Comparison of ENCODE assay signal across 33 cellular contexts in the genomic region with DNA sequence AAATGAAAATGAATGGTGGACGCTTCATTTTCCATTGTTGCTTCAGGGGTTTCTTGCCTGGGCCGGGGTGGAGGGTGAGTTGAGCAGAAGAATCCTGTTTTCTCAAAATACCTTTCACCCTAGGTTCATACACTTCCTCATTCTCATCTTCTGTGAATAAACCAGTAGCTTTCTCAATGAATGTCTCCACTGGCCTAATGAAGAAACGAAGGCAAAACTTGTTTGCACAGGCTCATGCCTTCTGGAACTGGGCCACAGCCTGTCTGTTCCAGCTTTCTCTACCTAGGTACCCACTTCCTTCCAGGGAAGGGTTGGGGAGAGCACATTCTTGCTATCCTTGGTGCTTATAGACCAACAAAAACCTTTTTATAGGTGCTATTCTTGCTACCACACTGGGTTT. TPM values are rescaled to one million over a fixed set of nuclear protein-coding genes. Genes with fewer than 3 reads are reported as not detected.
DNase-seq lines count a peak whose midpoint lies in the region; ATAC-seq, FAIRE-seq and TF ChIP-seq lines count a peak whose summit lies in the region.
"Had no signal": no experiment of that assay in that cellular context is flagged by ENCODE, and none has a peak within 500 bp of the region (broad histone marks: within the 10 kb centered on the region; RNA-seq: fewer than 3 reads in every experiment).

No MANE protein-coding gene starts in this region.

- CTCF ChIA-PET in activated CD8-positive, alpha-beta memory T cell treated with anti-CD3 and anti-CD28 coated beads, Interleukin-2, amount 10 ng/mL, durations not matched to agents 7 days and 5 days (lab: Charles Lee): no interaction called here

- peak overlapping the region; percentile 16 for H3K4me2 ChIP-seq in astrocyte (ENCODE audit: low read length)
- H3K4me2 ChIP-seq: A549 had no signal

- H3K4me1 Mint-ChIP-seq in HFFc6 (ENCODE audit: low read depth): peaks cover 63% of the 10 kb centered on the region
- peaks cover 41% of the 10 kb centered on the region for H3K4me1 Mint-ChIP-seq in astrocyte (ENCODE audit: low read depth, unreplicated experiment)
- peaks cover 21% of the 10 kb centered on the region for H3K4me1 Mint-ChIP-seq in activated CD8-positive, alpha-beta memory T cell treated with anti-CD3 and anti-CD28 coated beads, Interleukin-2, amount 10 ng/mL, durations not matched to agents 7 days and 5 days

- H3K27ac Mint-ChIP-seq in HFFc6 (peak overlapping the region; percentile 77), astrocyte (ENCODE audit: unreplicated experiment) (no peak overlapping the region)
- no peak overlapping the region for H3K27ac Mint-ChIP-seq in activated CD8-positive, alpha-beta memory T cell treated with anti-CD3 and anti-CD28 coated beads, Interleukin-2, amount 10 ng/mL, durations not matched to agents 7 days and 5 days
- H3K27ac Mint-ChIP-seq: activated CD4-positive, alpha-beta T cell treated with anti-CD3 and anti-CD28 coated beads for 36 hours; activated CD8-positive, alpha-beta T cell treated with anti-CD3 and anti-CD28 coated beads for 36 hours; activated T-helper 2 cell treated with anti-CD3 and anti-CD28 coated beads, Interferon-gamma antibody, Interleukin-2, Interleukin-4, amounts not matched to agents 10 μg/mL and 5 μg/mL and 100 μg/mL, durations not matched to agents 14 hours and 24 hours and 36 hours; natural killer cell; stimulated activated memory B cell treated with anti-CD40 and anti-IgM and Interleukin-4, amounts not matched to agents 10 μg/mL and 1 μg/mL and 100 μg/mL, for 72 hours had no signal

- intact Hi-C loops in prostate gland (cut with DNase I): no loop called here

- WGBS in prostate gland: 51% methylated on average over 3 of the region's 3 CpGs

- no peak for DNase-seq in HFFc6
- DNase-seq in astrocyte (ENCODE audit: low read depth): no peak
- DNase-seq in prostate gland (ENCODE audit: low spot score): peak; percentile 53
- DNase-seq in activated CD8-positive, alpha-beta memory T cell treated with anti-CD3 and anti-CD28 coated beads, Interleukin-2, amount 10 ng/mL, durations not matched to agents 7 days and 5 days: no peak
- DNase-seq in COLO668 (lab: John Stamatoyannopoulos, UW; ENCODE audit: unreplicated experiment): no peak
- DNase-seq: activated CD4-positive, alpha-beta T cell treated with anti-CD3 and anti-CD28 coated beads for 36 hours; activated CD8-positive, alpha-beta T cell treated with anti-CD3 and anti-CD28 coated beads for 36 hours; activated naive CD4-positive, alpha-beta T cell treated with anti-CD3 and anti-CD28 coated beads, Interleukin-2, amount 50 U/mL, for 16 hours; AML-193; CD4-positive, CD25-positive, alpha-beta regulatory T cell; DND-41; GOT3; mucosa of descending colon; natural killer cell; NCI-H1105; NCI-H187 treated with DMSO at 0.1 percent for 48 hours; NCI-H526 treated with DMSO at 0.1 percent for 48 hours; occipital lobe; PC-3; SHP77 treated with DMSO at 0.1 percent for 48 hours; SW 1271; upper lobe of left lung had no signal

- peak; percentile 64 for ATAC-seq in esophagus mucosa
- no peak for ATAC-seq in activated CD8-positive, alpha-beta memory T cell treated with anti-CD3 and anti-CD28 coated beads, Interleukin-2, amount 10 ng/mL, durations not matched to agents 7 days and 5 days
- no peak for ATAC-seq in GM18907 (IDR thresholded peaks at IDR 0.05; ENCODE audit: unreplicated experiment)
- no peak for ATAC-seq in HG03439 (IDR thresholded peaks at IDR 0.05; ENCODE audit: unreplicated experiment)
- ATAC-seq: activated CD4-positive, alpha-beta T cell treated with anti-CD3 and anti-CD28 coated beads for 36 hours; activated CD8-positive, alpha-beta T cell treated with anti-CD3 and anti-CD28 coated beads for 36 hours; mucosa of descending colon; natural killer cell; PC-3; stimulated activated memory B cell treated with anti-CD40 and anti-IgM and Interleukin-4, amounts not matched to agents 10 μg/mL and 1 μg/mL and 100 μg/mL, for 72 hours had no signal

- TF ChIP-seq POLR2A in prostate gland (IDR thresholded peaks at IDR 0.05): no peak

- H3K9me3 Mint-ChIP-seq in HFFc6 (no peaks in the 10 kb centered on the region), astrocyte (ENCODE audit: unreplicated experiment) (no peaks in the 10 kb centered on the region)
- H3K9me3 Mint-ChIP-seq in activated CD8-positive, alpha-beta memory T cell treated with anti-CD3 and anti-CD28 coated beads, Interleukin-2, amount 10 ng/mL, durations not matched to agents 7 days and 5 days (ENCODE audit: low read depth): no peaks in the 10 kb centered on the region
- H3K9me3 Mint-ChIP-seq: activated CD8-positive, alpha-beta T cell treated with anti-CD3 and anti-CD28 coated beads for 36 hours; activated T-helper 2 cell treated with anti-CD3 and anti-CD28 coated beads, Interferon-gamma antibody, Interleukin-2, Interleukin-4, amounts not matched to agents 10 μg/mL and 5 μg/mL and 100 μg/mL, durations not matched to agents 14 hours and 24 hours and 36 hours; natural killer cell; stimulated activated memory B cell treated with anti-CD40 and anti-IgM and Interleukin-4, amounts not matched to agents 10 μg/mL and 1 μg/mL and 100 μg/mL, for 72 hours had no signal

- TF ChIP-seq CTCF in HFFc6 (IDR thresholded peaks at IDR 0.05): no peak
- TF ChIP-seq CTCF in astrocyte (IDR thresholded peaks at IDR 0.05; ENCODE audit: insufficient read depth, low read depth, low read length): no peak
- no peak for TF ChIP-seq CTCF in prostate gland (IDR thresholded peaks at IDR 0.05)

- H3K27ac ChIP-seq in astrocyte (ENCODE audit: low read depth, low read length) (no peak overlapping the region), prostate gland (peak overlapping the region in 1 of 2 donors; percentile 31)
- H3K27ac ChIP-seq: A549, VCaP had no signal

- peaks cover 5% of the 10 kb centered on the region for H4K20me1 ChIP-seq in astrocyte (ENCODE audit: insufficient read depth, low read length)

- H3K4me3 ChIP-seq in astrocyte (ENCODE audit: insufficient read depth, low read depth, low read length) (no peak overlapping the region), prostate gland (no peak overlapping the region)
- H3K4me3 ChIP-seq: A549, mucosa of descending colon, upper lobe of left lung had no signal

- H3K27me3 ChIP-seq in astrocyte (ENCODE audit: insufficient read depth, low read length) (no peaks in the 10 kb centered on the region), prostate gland (replicated peaks; ENCODE audit: insufficient read depth) (no peaks in the 10 kb centered on the region)
- H3K27me3 ChIP-seq: upper lobe of left lung had no signal

- no peaks in the 10 kb centered on the region for H3K9me3 ChIP-seq in astrocyte (ENCODE audit: insufficient read depth, low read depth, low read length)
- no peaks in the 10 kb centered on the region for H3K9me3 ChIP-seq in prostate gland
- H3K9me3 ChIP-seq: A549, mucosa of descending colon, upper lobe of left lung had no signal

- no peak for FAIRE-seq in astrocyte (lab: Jason Lieb, UNC)
- FAIRE-seq: A549, D721Med, islet of Langerhans had no signal

- peaks cover 27% of the 10 kb centered on the region for H3K36me3 Mint-ChIP-seq in HFFc6 (ENCODE audit: low read depth)
- peaks cover 8% of the 10 kb centered on the region for H3K36me3 Mint-ChIP-seq in astrocyte (ENCODE audit: low read depth, unreplicated experiment)
- H3K36me3 Mint-ChIP-seq in activated CD8-positive, alpha-beta memory T cell treated with anti-CD3 and anti-CD28 coated beads, Interleukin-2, amount 10 ng/mL, durations not matched to agents 7 days and 5 days: peaks cover 4% of the 10 kb centered on the region
- H3K36me3 Mint-ChIP-seq: natural killer cell had no signal

- H3K4me3 Mint-ChIP-seq in HFFc6 (no peak overlapping the region), astrocyte (ENCODE audit: unreplicated experiment) (no peak overlapping the region)
- no peak overlapping the region for H3K4me3 Mint-ChIP-seq in activated CD8-positive, alpha-beta memory T cell treated with anti-CD3 and anti-CD28 coated beads, Interleukin-2, amount 10 ng/mL, durations not matched to agents 7 days and 5 days
- H3K4me3 Mint-ChIP-seq: activated CD4-positive, alpha-beta T cell treated with anti-CD3 and anti-CD28 coated beads for 36 hours; activated CD8-positive, alpha-beta T cell treated with anti-CD3 and anti-CD28 coated beads for 36 hours; CD4-positive, CD25-positive, alpha-beta regulatory T cell; natural killer cell; stimulated activated memory B cell treated with anti-CD40 and anti-IgM and Interleukin-4, amounts not matched to agents 10 μg/mL and 1 μg/mL and 100 μg/mL, for 72 hours had no signal

- H2AFZ ChIP-seq in astrocyte (ENCODE audit: low read depth, low read length): no peak overlapping the region

- H3K4me1 ChIP-seq in astrocyte (ENCODE audit: insufficient read depth, low read length) (peaks cover 34% of the 10 kb centered on the region), prostate gland (replicated peaks) (no peaks in the 10 kb centered on the region)
- H3K4me1 ChIP-seq: A549 had no signal

- H3K27me3 Mint-ChIP-seq in HFFc6 (ENCODE audit: insufficient read depth) (no peaks in the 10 kb centered on the region; the same call in 1 of the 2 replicates), astrocyte (ENCODE audit: low read depth, unreplicated experiment) (no peaks in the 10 kb centered on the region)
- peaks cover 6% of the 10 kb centered on the region for H3K27me3 Mint-ChIP-seq in activated CD8-positive, alpha-beta memory T cell treated with anti-CD3 and anti-CD28 coated beads, Interleukin-2, amount 10 ng/mL, durations not matched to agents 7 days and 5 days
- H3K27me3 Mint-ChIP-seq: activated CD4-positive, alpha-beta T cell treated with anti-CD3 and anti-CD28 coated beads for 36 hours; activated CD8-positive, alpha-beta T cell treated with anti-CD3 and anti-CD28 coated beads for 36 hours; CD4-positive, CD25-positive, alpha-beta regulatory T cell; stimulated activated memory B cell treated with anti-CD40 and anti-IgM and Interleukin-4, amounts not matched to agents 10 μg/mL and 1 μg/mL and 100 μg/mL, for 72 hours had no signal

- H3K79me2 ChIP-seq in astrocyte (ENCODE audit: insufficient read depth, low read length): no peaks in the 10 kb centered on the region

- no peaks in the 10 kb centered on the region for H3K36me3 ChIP-seq in astrocyte (ENCODE audit: insufficient read depth, low read length)
- no peaks in the 10 kb centered on the region for H3K36me3 ChIP-seq in prostate gland

- H3K9ac ChIP-seq in astrocyte (ENCODE audit: low read length): no peak overlapping the region

RNA-seq across cellular contexts. Expression of a gene that starts 21.3 kb away (rescaled TPM):
- 10 to 100 TPM; 40.0 to 58.1 (median 51.7) TPM for total RNA-seq in HFFc6 (2021; fragmentation: NEBNext Ultra II Directional; extraction: Animal tissue kit (Norgen Biotek cat#: 25700))
- total RNA-seq in astrocyte: 28.1 and 29.7 TPM in 2 replicates
- total RNA-seq in esophagus mucosa: 45.4 TPM
- total RNA-seq in prostate gland: 10 to 100 TPM; 29.9 to 31.9 TPM
- 10 to 100 TPM; 14.4 to 17.5 TPM for total RNA-seq in activated CD8-positive, alpha-beta memory T cell treated with anti-CD3 and anti-CD28 coated beads, Interleukin-2, amount 10 ng/mL, durations not matched to agents 7 days and 5 days

RNA-seq across cellular contexts. Expression of a gene that starts 44.4 kb away (rescaled TPM):
- total RNA-seq in HFFc6 (2021; fragmentation: NEBNext Ultra II Directional; extraction: Animal tissue kit (Norgen Biotek cat#: 25700)): 1 to 10 TPM in 1 of 6 experiments, under 1 TPM in 4, not detected in 1; 0.24 to 1.2 (median 0.68) TPM
- total RNA-seq in astrocyte (0.07 TPM in 1 of 2 replicates, not detected in the other), esophagus mucosa (3.0 TPM), prostate gland (1 to 10 TPM in 1 of 2 donors, not detected in 1; 9.4 TPM)
- not detected for total RNA-seq in activated CD8-positive, alpha-beta memory T cell treated with anti-CD3 and anti-CD28 coated beads, Interleukin-2, amount 10 ng/mL, durations not matched to agents 7 days and 5 days
- total RNA-seq: activated CD4-positive, alpha-beta T cell treated with anti-CD3 and anti-CD28 coated beads for 36 hours; activated CD8-positive, alpha-beta T cell treated with anti-CD3 and anti-CD28 coated beads for 36 hours; activated T-helper 2 cell treated with anti-CD3 and anti-CD28 coated beads, Interferon-gamma antibody, Interleukin-2, Interleukin-4, amounts not matched to agents 10 μg/mL and 5 μg/mL and 100 μg/mL, durations not matched to agents 14 hours and 24 hours and 36 hours; CD4-positive, CD25-positive, alpha-beta regulatory T cell; fibroblast of villous mesenchyme; HT1080; mucosa of descending colon; natural killer cell; PC-3 had no signal
